Comparison of ENCODE assay signal across 8 cellular contexts in genomic region chr16:66948034-66948821, GRCh38. TPM values are rescaled to one million over a fixed set of nuclear protein-coding genes. Genes with fewer than 3 reads are reported as not detected.
DNase-seq lines count a peak whose midpoint lies in the region; ATAC-seq and TF ChIP-seq lines count a peak whose summit lies in the region.

No MANE protein-coding gene starts in this region.

- H3K4me1 ChIP-seq in KMS-11 (ENCODE audit: low read depth, poor library complexity, severe bottlenecking) (peaks cover 3% of the 10 kb centered on the region), mucosa of descending colon (ENCODE audit: low read depth) (peaks cover 15% of the 10 kb centered on the region)

- H2AFZ ChIP-seq in KMS-11 (ENCODE audit: low read depth) = peak overlapping the region; percentile 88

- no peak overlapping the region for H3K4me3 ChIP-seq in KMS-11 (IDR thresholded peaks at IDR 0.05; ENCODE audit: insufficient read depth, low read depth, low read length)
- H3K4me3 ChIP-seq in choroid plexus epithelial cell (ENCODE audit: low read depth, low read length) = peak overlapping the region; percentile 61
- H3K4me3 ChIP-seq in mucosa of descending colon = no peak overlapping the region

- H3K9ac ChIP-seq in KMS-11 = no peak overlapping the region

- in situ Hi-C loops in KBM-7 (cut with MboI; ENCODE audit: low pct_unique_long_range_greater_than_20kb, low sequenced_read_pairs) = no loop called here

- DNase-seq in AG08395 (ENCODE audit: low spot score) (peak; percentile 28), choroid plexus epithelial cell (ENCODE audit: low read depth) (no peak), mucosa of descending colon (peak in 2 of 3 donors; percentile 60 to 67), NCI-H226 (no peak), AML-193 (lab: John Stamatoyannopoulos, UW) (no peak), DMS153 (lab: John Stamatoyannopoulos, UW) (no peak), KBM-7 (no peak)

- H3K36me3 ChIP-seq in KMS-11 (ENCODE audit: insufficient read depth) (no peaks in the 10 kb centered on the region), mucosa of descending colon (ENCODE audit: low read depth) (no peaks in the 10 kb centered on the region)

- H3K4me2 ChIP-seq in KMS-11 = peak overlapping the region; percentile 71

- no peaks in the 10 kb centered on the region for H4K20me1 ChIP-seq in KMS-11 (ENCODE audit: insufficient read depth)

- intact Hi-C loops in mucosa of descending colon (cut with DNase I, micrococcal nuclease) = no loop called here

- no peak overlapping the region for H3K27ac ChIP-seq in KMS-11

- ATAC-seq in mucosa of descending colon = peak; percentile 48

- H3K79me2 ChIP-seq in KMS-11 (ENCODE audit: insufficient read depth, low read depth) = no peaks in the 10 kb centered on the region

- no peaks in the 10 kb centered on the region for H3K27me3 ChIP-seq in KMS-11 (ENCODE audit: insufficient read depth, low read depth)

- TF ChIP-seq CTCF in KMS-11 (conservative IDR thresholded peaks at IDR 0.05; ENCODE audit: low read depth, low read length) (no peak), choroid plexus epithelial cell (conservative IDR thresholded peaks at IDR 0.05; ENCODE audit: low read depth, low read length) (no peak), mucosa of descending colon (IDR thresholded peaks at IDR 0.05) (no peak)

- H3K9me3 ChIP-seq in mucosa of descending colon = no peaks in the 10 kb centered on the region

RNA-seq across cellular contexts. Expression of gene CES3, which starts 12.8 kb away (rescaled TPM):
- total RNA-seq in mucosa of descending colon = 100 to 1,000 TPM in 2 of 3 donors, 10 to 100 TPM in 1; 86.5 to 264 (median 199) TPM

RNA-seq across cellular contexts. Expression of gene CES2, which starts 12.9 kb away (rescaled TPM):
- 100 to 1,000 TPM; 180 to 566 (median 456) TPM for total RNA-seq in mucosa of descending colon

RNA-seq across cellular contexts. Expression of gene CIAO2B, which starts 14.0 kb away (rescaled TPM):
- total RNA-seq in mucosa of descending colon = 10 to 100 TPM; 72.5 to 78.1 (median 76.5) TPM

RNA-seq across cellular contexts. Expression of gene RRAD, which starts 22.9 kb away (rescaled TPM):
- 10 to 100 TPM in 1 of 3 donors, 1 to 10 TPM in 2; 1.3 to 11.6 (median 1.3) TPM for total RNA-seq in mucosa of descending colon

RNA-seq across cellular contexts. Expression of gene CDH16, which starts 29.5 kb away (rescaled TPM):
- total RNA-seq in mucosa of descending colon = under 1 TPM; 0.13 to 0.78 (median 0.72) TPM

Comparison
In these comparisons a context has a peak if more than half of its experiments do, and no peak if none do; other contexts are left out.
1. DNase-seq: peak in AG08395 (single experiment) and mucosa of descending colon (2 of 3); none in choroid plexus epithelial cell (single experiment), NCI-H226 (single experiment), AML-193 (0 of 2), DMS153 (single experiment) and KBM-7 (single experiment).